Comparison of ENCODE assay signal across 8 cellular contexts in genomic region chr2:134411828-134412638, GRCh38.
DNase-seq lines count a peak whose midpoint lies in the region; ATAC-seq and TF ChIP-seq lines count a peak whose summit lies in the region.

No MANE protein-coding gene starts in this region.

- no peaks in the 10 kb centered on the region for H3K9me3 ChIP-seq in OCI-LY3 (ENCODE audit: insufficient read depth, low read length)

- peak; percentile 0 for DNase-seq in DMS53 treated with DMSO at 0.1 percent for 48 hours (lab: John Stamatoyannopoulos, UW; ENCODE audit: unreplicated experiment)
- peak; percentile 93 for DNase-seq in Jurkat, Clone E6-1 (ENCODE audit: low read depth, low spot score)
- peak; percentile 60 for DNase-seq in activated T-cell treated with anti-CD3 and anti-CD28 coated beads, Interleukin-2, amount 50 U/mL, for 1 hour
- DNase-seq in fibroblast of gingiva (ENCODE audit: low read depth) = peak; percentile 81
- DNase-seq in nephron progenitor cell = peak; percentile 57
- DNase-seq in stromal cell of bone marrow (ENCODE audit: low read depth) = peak; percentile 65

- H3K9me3 Mint-ChIP-seq in nephron progenitor cell = no peaks in the 10 kb centered on the region

- H3K79me2 ChIP-seq in OCI-LY3 (ENCODE audit: low read length) = no peaks in the 10 kb centered on the region

- no peak overlapping the region for H3K4me3 Mint-ChIP-seq in nephron progenitor cell

- peaks cover 31% of the 10 kb centered on the region for H3K4me1 Mint-ChIP-seq in nephron progenitor cell

- ATAC-seq in GM21576 (IDR thresholded peaks at IDR 0.05; ENCODE audit: unreplicated experiment) = peak; percentile 90

- H3K9ac ChIP-seq in OCI-LY3 (ENCODE audit: low read length) = no peak overlapping the region; the same call in 1 of the 2 replicates

- no peaks in the 10 kb centered on the region for H3K27me3 ChIP-seq in OCI-LY3 (ENCODE audit: low read depth, low read length)

- peaks cover 13% of the 10 kb centered on the region for H3K4me1 ChIP-seq in OCI-LY3 (ENCODE audit: low read length)

- H3K4me2 ChIP-seq in OCI-LY3 (ENCODE audit: low read length) = peak overlapping the region; percentile 80

- H3K27ac Mint-ChIP-seq in nephron progenitor cell = peak overlapping the region; percentile 47

- H3K27ac ChIP-seq in OCI-LY3 (ENCODE audit: low read length) = no peak overlapping the region

- no peak overlapping the region for H3K4me3 ChIP-seq in Jurkat, Clone E6-1 (ENCODE audit: low read length)
- peak overlapping the region; percentile 40 for H3K4me3 ChIP-seq in OCI-LY3 (ENCODE audit: low read length)

- peaks cover 7% of the 10 kb centered on the region; the same call in 1 of the 2 replicates for H4K20me1 ChIP-seq in OCI-LY3 (ENCODE audit: insufficient read depth, low read length)

- H3K36me3 Mint-ChIP-seq in nephron progenitor cell (ENCODE audit: low read depth) = no peaks in the 10 kb centered on the region

- no peak overlapping the region for H2AFZ ChIP-seq in OCI-LY3 (ENCODE audit: low read depth, low read length)

- TF ChIP-seq CTCF in OCI-LY3 (IDR thresholded peaks at IDR 0.05; ENCODE audit: low read depth, low read length) (peak; percentile 91), nephron progenitor cell (IDR thresholded peaks at IDR 0.05) (peak; percentile 56)

- H3K27me3 Mint-ChIP-seq in nephron progenitor cell (ENCODE audit: low read depth, poor library complexity) = peaks cover 3% of the 10 kb centered on the region

- no peaks in the 10 kb centered on the region for H3K36me3 ChIP-seq in OCI-LY3 (replicated peaks; ENCODE audit: low read depth, low read length)

Comparison
In these comparisons a context has a peak if more than half of its experiments do, and no peak if none do; other contexts are left out.
1. DNase-seq: peak in every context shown above with its lines; median percentile 93 in Jurkat, Clone E6-1; 81 in fibroblast of gingiva; 65 in stromal cell of bone marrow; 60 in activated T-cell treated with anti-CD3 and anti-CD28 coated beads, Interleukin-2, amount 50 U/mL, for 1 hour; 57 in nephron progenitor cell; 0 in DMS53 treated with DMSO at 0.1 percent for 48 hours.